Comparison of ENCODE assay signal across 16 cellular contexts in genomic region chr2:197555467-197555866, GRCh38. TPM values are rescaled to one million over a fixed set of nuclear protein-coding genes. Genes with fewer than 3 reads are reported as not detected.
DNase-seq lines count a peak whose midpoint lies in the region; ATAC-seq, FAIRE-seq and TF ChIP-seq lines count a peak whose summit lies in the region.
"Had no signal": no experiment of that assay in that cellular context is flagged by ENCODE, and none has a peak within 500 bp of the region (broad histone marks: within the 10 kb centered on the region; RNA-seq: fewer than 3 reads in every experiment).

No MANE protein-coding gene starts in this region.

- intact Hi-C loops in IMR-90 (cut with micrococcal nuclease): no loop called here
- intact Hi-C loops in K562 (cut with micrococcal nuclease): no loop called here

- FAIRE-seq in K562 (lab: Jason Lieb, UNC): no peak
- FAIRE-seq: H54 had no signal

- H3K9me3 Mint-ChIP-seq in stimulated activated effector memory CD8-positive, alpha-beta T cell treated with anti-CD3 and anti-CD28 coated beads, Interleukin-12 subunit alpha, Interleukin-12 subunit beta, amount 100 ng/mL, for 72 hours: no peaks in the 10 kb centered on the region

- H3K4ac ChIP-seq in IMR-90 (ENCODE audit: low read depth, low read length): no peak overlapping the region

- BruUV-seq in IMR-90 (replicated peaks; lab: Mats Ljungman, UMichigan) (no TSS peak), K562 (replicated peaks; lab: Mats Ljungman, UMichigan) (no TSS peak)

- H3K4me3 ChIP-seq in IMR-90 (ENCODE audit: insufficient read depth, low read depth, low read length) (no peak overlapping the region), K562 (no peak overlapping the region)

- H3K18ac ChIP-seq in IMR-90 (ENCODE audit: low read depth, low read length): no peak overlapping the region

- TF ChIP-seq POLR2A in IMR-90 (IDR thresholded peaks at IDR 0.05; ENCODE audit: low read depth, low read length): no peak
- TF ChIP-seq POLR2A in K562 (conservative IDR thresholded peaks at IDR 0.05): no peak

- H3K36me3 ChIP-seq in IMR-90 (ENCODE audit: control insufficient read depth, insufficient read depth, low read length) (peaks cover 19% of the 10 kb centered on the region), K562 (ENCODE audit: control insufficient read depth, insufficient read depth, low read length) (peaks cover 18% of the 10 kb centered on the region; the same call in 2 of the 3 replicates)

- TF ChIP-seq CTCF in IMR-90 (conservative IDR thresholded peaks at IDR 0.05; ENCODE audit: low read depth, low read length): no peak
- no peak for TF ChIP-seq CTCF in K562 (IDR thresholded peaks at IDR 0.05 in 2 of 3, conservative IDR thresholded peaks at IDR 0.05 in 1 of 3; ENCODE audit: insufficient read depth in 2 of 3, low read depth in 1 of 3, low read length in 3 of 3)

- H3K4me1 Mint-ChIP-seq in stimulated activated effector memory CD8-positive, alpha-beta T cell treated with anti-CD3 and anti-CD28 coated beads, Interleukin-12 subunit alpha, Interleukin-12 subunit beta, amount 100 ng/mL, for 72 hours: no peaks in the 10 kb centered on the region

- H3K56ac ChIP-seq in IMR-90 (ENCODE audit: extremely low read depth, insufficient read depth, low read length): no peak overlapping the region

- H3K4me3 Mint-ChIP-seq in stimulated activated effector memory CD8-positive, alpha-beta T cell treated with anti-CD3 and anti-CD28 coated beads, Interleukin-12 subunit alpha, Interleukin-12 subunit beta, amount 100 ng/mL, for 72 hours: no peak overlapping the region

- POLR2A ChIA-PET in IMR-90 (lab: Charles Lee; ENCODE audit: unreplicated experiment): interaction anchor here (0.7 kb wide), 1 partner anchor 16 kb away, joined by 3 read pairs; no protein-coding TSS in a partner anchor
- POLR2A ChIA-PET in K562 (lab: Yijun Ruan, JAX): no interaction called here

- no peak overlapping the region for H2BK20ac ChIP-seq in IMR-90 (ENCODE audit: low read depth, low read length)

- dilution Hi-C loops in IMR-90 (cut with HindIII; ENCODE audit: low sequenced_read_pairs, unreplicated experiment): no loop called here

- no peak overlapping the region for H2AFZ ChIP-seq in IMR-90 (replicated peaks; ENCODE audit: low read length, poor library complexity)
- no peak overlapping the region for H2AFZ ChIP-seq in K562 (ENCODE audit: low read depth, low read length)

- no peak for TF ChIP-seq EP300 in K562 (IDR thresholded peaks at IDR 0.05; ENCODE audit: low read length)

- no peak overlapping the region for H4K8ac ChIP-seq in IMR-90 (ENCODE audit: low read depth in 2 of 2, low read length in 2 of 2)

- DNase-seq in IMR-90 (no peak), K562 (ENCODE audit: extremely low read depth in 1 of 4, low spot score in 3 of 4) (no peak), DMS114 treated with DMSO at 0.1 percent for 48 hours (lab: John Stamatoyannopoulos, UW; ENCODE audit: unreplicated experiment) (no peak), NCI-H146 treated with DMSO at 0.1 percent for 48 hours (lab: John Stamatoyannopoulos, UW; ENCODE audit: unreplicated experiment) (no peak)
- DNase-seq in stimulated activated effector memory CD8-positive, alpha-beta T cell treated with anti-CD3 and anti-CD28 coated beads, Interleukin-12 subunit alpha, Interleukin-12 subunit beta, amount 100 ng/mL, for 72 hours (ENCODE audit: low spot score in 2 of 2): no peak
- DNase-seq: ACHN, C1 segment of cervical spinal cord, DMS79 treated with DMSO at 0.1 percent for 48 hours, KG1, MV-4-11, NCI-H187 treated with DMSO at 0.1 percent for 48 hours, NCI-H226, NCI-H524, SHP77 treated with DMSO at 0.1 percent for 48 hours had no signal

- no peak overlapping the region for H3K27ac ChIP-seq in IMR-90 (ENCODE audit: insufficient read depth, low read length)
- H3K27ac ChIP-seq in K562 (ENCODE audit: extremely low read depth, low read depth, low read length): no peak overlapping the region

- H3K23ac ChIP-seq in IMR-90 (ENCODE audit: low read depth, low read length): no peak overlapping the region

- no peak for TF ChIP-seq RAD21 in IMR-90 (IDR thresholded peaks at IDR 0.05; ENCODE audit: low read length)
- no peak for TF ChIP-seq RAD21 in K562 (CRISPR knock-in tag; conservative IDR thresholded peaks at IDR 0.05 in 1 of 2, IDR thresholded peaks at IDR 0.05 in 1 of 2)

- H2AK9ac ChIP-seq in IMR-90 (replicated peaks; ENCODE audit: low read depth, low read length, poor library complexity): no peak overlapping the region

- H3K79me2 ChIP-seq in K562 (ENCODE audit: control insufficient read depth, insufficient read depth, low read length): no peaks in the 10 kb centered on the region

- H3K79me1 ChIP-seq in IMR-90 (ENCODE audit: low read depth in 1 of 2, low read length in 2 of 2): peaks cover 3% of the 10 kb centered on the region in 2 experiments; a peak in 2 of 4 replicates

- H3K9me3 ChIP-seq in IMR-90 (ENCODE audit: control insufficient read depth, insufficient read depth, low read length) (no peaks in the 10 kb centered on the region), K562 (replicated peaks; ENCODE audit: control insufficient read depth, insufficient read depth, low read depth, low read length) (no peaks in the 10 kb centered on the region)

- in situ Hi-C loops in IMR-90 (cut with MboI; ENCODE audit: low sequenced_read_pairs): no loop called here
- in situ Hi-C loops in K562 (cut with MboI): no loop called here

- no peaks in the 10 kb centered on the region; the same call in 1 of the 2 replicates for H4K20me1 ChIP-seq in IMR-90 (ENCODE audit: insufficient read depth, low read length)
- H4K20me1 ChIP-seq in K562 (replicated peaks; ENCODE audit: control insufficient read depth, insufficient read depth, low read length): no peaks in the 10 kb centered on the region

- ATAC-seq in IMR-90 (ENCODE audit: low read depth) (no peak), K562 (no peak)
- no peak for ATAC-seq in stimulated activated effector memory CD8-positive, alpha-beta T cell treated with anti-CD3 and anti-CD28 coated beads, Interleukin-12 subunit alpha, Interleukin-12 subunit beta, amount 100 ng/mL, for 72 hours
- ATAC-seq: SK-N-SH treated with all-trans-retinoic acid at 6 μM for 48 hours had no signal

- no peak overlapping the region for H2AK5ac ChIP-seq in IMR-90 (ENCODE audit: low read depth, low read length)

- H3K14ac ChIP-seq in IMR-90 (replicated peaks; ENCODE audit: low read depth, low read length): no peak overlapping the region

- H3K27me3 ChIP-seq in IMR-90 (ENCODE audit: control insufficient read depth, insufficient read depth, low read length): no peaks in the 10 kb centered on the region
- no peaks in the 10 kb centered on the region for H3K27me3 ChIP-seq in K562 (ENCODE audit: control insufficient read depth in 2 of 2, insufficient read depth in 2 of 2, low read length in 2 of 2)

- H3K9me1 ChIP-seq in IMR-90 (ENCODE audit: insufficient read depth, low read length) (peaks cover 2% of the 10 kb centered on the region; the same call in 1 of the 2 replicates), K562 (ENCODE audit: control insufficient read depth, insufficient read depth, low read length) (no peaks in the 10 kb centered on the region)

- H2BK15ac ChIP-seq in IMR-90 (ENCODE audit: low read depth, low read length): no peak overlapping the region

- no peak overlapping the region for H3K9ac ChIP-seq in IMR-90 (ENCODE audit: low read depth, low read length)
- no peak overlapping the region for H3K9ac ChIP-seq in K562 (ENCODE audit: insufficient read depth in 1 of 2, low read depth in 2 of 2, low read length in 2 of 2)

- H3K4me1 ChIP-seq in IMR-90 (ENCODE audit: control insufficient read depth, insufficient read depth, low read length) (no peaks in the 10 kb centered on the region), K562 (replicated peaks in 1 of 2; ENCODE audit: control insufficient read depth in 2 of 2, insufficient read depth in 2 of 2, low read length in 2 of 2) (no peaks in the 10 kb centered on the region)

- H3K36me3 Mint-ChIP-seq in stimulated activated effector memory CD8-positive, alpha-beta T cell treated with anti-CD3 and anti-CD28 coated beads, Interleukin-12 subunit alpha, Interleukin-12 subunit beta, amount 100 ng/mL, for 72 hours: peaks cover 75% of the 10 kb centered on the region

- H2BK5ac ChIP-seq in IMR-90 (ENCODE audit: low read depth, low read length, poor library complexity, severe bottlenecking): no peak overlapping the region

- no peak overlapping the region for H2BK120ac ChIP-seq in IMR-90 (ENCODE audit: low read depth, low read length)

- H3K27ac Mint-ChIP-seq in stimulated activated effector memory CD8-positive, alpha-beta T cell treated with anti-CD3 and anti-CD28 coated beads, Interleukin-12 subunit alpha, Interleukin-12 subunit beta, amount 100 ng/mL, for 72 hours: peak overlapping the region; percentile 63

- CTCF ChIA-PET in IMR-90 (lab: Yijun Ruan, JAX) (no interaction called here), K562 (lab: Yijun Ruan, JAX; ENCODE audit: low intra/inter-chr PET ratio) (no interaction called here)

- H3K4me2 ChIP-seq in IMR-90 (ENCODE audit: low read depth, low read length): no peak overlapping the region
- H3K4me2 ChIP-seq in K562 (ENCODE audit: insufficient read depth, low read length): no peak overlapping the region

- no peak overlapping the region for H4K5ac ChIP-seq in IMR-90 (ENCODE audit: low read depth, low read length)

- H4K91ac ChIP-seq in IMR-90 (ENCODE audit: insufficient read depth, low read depth, low read length): no peak overlapping the region

RNA-seq across cellular contexts. Expression of gene MOB4, which starts 39.6 kb away (rescaled TPM):
- total RNA-seq in IMR-90 (2012; rRNA removed) (34.8 and 69.4 TPM in 2 replicates), K562 (2014; rRNA removed) (12.2 and 13.5 TPM in 2 replicates), K562 (2014; rRNA removed; fragmentation: Illumina TruSeq; extraction: Trizol) (27.7 and 31.3 TPM in 2 replicates), K562 (2015; rRNA removed; fragmentation: Illumina TruSeq; extraction: Trizol) (18.1 and 21.0 TPM in 2 replicates), K562 (2021) (13.8 and 16.8 TPM in 2 replicates)
- polyA plus RNA-seq in IMR-90 (2012; rRNA removed) (29.3 and 36.0 TPM in 2 replicates), K562 (2011; rRNA removed) (15.3 and 25.6 TPM in 2 replicates), K562 (2014; fragmentation: Illumina TruSeq; extraction: Trizol) (17.4 and 17.7 TPM in 2 replicates), K562 (2014; fragmentation: Nextera tagmentation; extraction: Ambion mirVana) (10 to 100 TPM; 29.6 to 30.8 TPM), K562 (2014; rRNA removed) (20.4 and 22.2 TPM in 2 replicates)
- 5.9 and 7.6 TPM in 2 replicates for polyA plus RNA-seq in IMR-90 (2012; cell fraction: cytosol; rRNA removed)
- 1.5 and 8.2 TPM in 2 replicates for polyA plus RNA-seq in IMR-90 (2012; cell fraction: nucleus; rRNA removed; ENCODE audit: low replicate concordance)
- 5.9 and 15.8 TPM in 2 replicates for total RNA-seq in K562 (2011; cell fraction: chromatin; rRNA removed; ENCODE audit: low replicate concordance)
- total RNA-seq in K562 (2011; cell fraction: nucleolus; rRNA removed): 3.4 and 3.8 TPM in 2 replicates
- 8.1 and 16.6 TPM in 2 replicates for total RNA-seq in K562 (2011; cell fraction: nucleoplasm; rRNA removed)
- polyA plus RNA-seq in K562 (2011; cell fraction: cytosol; rRNA removed): 4.9 and 10.9 TPM in 2 replicates
- polyA plus RNA-seq in K562 (2011; cell fraction: nucleus; rRNA removed): 2.2 and 3.5 TPM in 2 replicates
- 22.2 and 27.7 TPM in 2 replicates for polyA plus RNA-seq in K562 (2012)
- 23.7 and 28.7 TPM in 2 replicates for polyA minus RNA-seq in K562 (2011; rRNA and poly(A)+ RNA removed)
- 3.3 and 6.0 TPM in 2 replicates for polyA minus RNA-seq in K562 (2011; cell fraction: cytosol; rRNA and poly(A)+ RNA removed)
- polyA minus RNA-seq in K562 (2011; cell fraction: nucleus; rRNA and poly(A)+ RNA removed): 4.4 and 5.3 TPM in 2 replicates

RNA-seq across cellular contexts. Expression of gene HSPE1, which starts 55.3 kb away (rescaled TPM):
- total RNA-seq in IMR-90 (2012; rRNA removed) (13.3 and 60.3 TPM in 2 replicates), K562 (2014; rRNA removed) (395 and 427 TPM in 2 replicates), K562 (2014; rRNA removed; fragmentation: Illumina TruSeq; extraction: Trizol) (649 and 664 TPM in 2 replicates), K562 (2015; rRNA removed; fragmentation: Illumina TruSeq; extraction: Trizol) (576 and 612 TPM in 2 replicates), K562 (2021) (223 and 261 TPM in 2 replicates)
- polyA plus RNA-seq in IMR-90 (2012; rRNA removed) (93.6 and 106 TPM in 2 replicates), K562 (2011; rRNA removed) (267 and 371 TPM in 2 replicates), K562 (2014; fragmentation: Illumina TruSeq; extraction: Trizol) (574 and 695 TPM in 2 replicates), K562 (2014; fragmentation: Nextera tagmentation; extraction: Ambion mirVana) (1,000 to 10,000 TPM in 1 of 2 experiments, 100 to 1,000 TPM in 1; 880 to 1,007 TPM), K562 (2014; rRNA removed) (843 and 986 TPM in 2 replicates)
- polyA plus RNA-seq in IMR-90 (2012; cell fraction: cytosol; rRNA removed): 15.7 and 19.2 TPM in 2 replicates
- 9.3 and 26.8 TPM in 2 replicates for polyA plus RNA-seq in IMR-90 (2012; cell fraction: nucleus; rRNA removed; ENCODE audit: low replicate concordance)
- 32.0 and 68.8 TPM in 2 replicates for total RNA-seq in K562 (2011; cell fraction: chromatin; rRNA removed; ENCODE audit: low replicate concordance)
- total RNA-seq in K562 (2011; cell fraction: nucleolus; rRNA removed): 34.5 and 38.0 TPM in 2 replicates
- 51.1 and 56.8 TPM in 2 replicates for total RNA-seq in K562 (2011; cell fraction: nucleoplasm; rRNA removed)
- 41.1 and 116 TPM in 2 replicates for polyA plus RNA-seq in K562 (2011; cell fraction: cytosol; rRNA removed)
- polyA plus RNA-seq in K562 (2011; cell fraction: nucleus; rRNA removed): 31.9 and 45.6 TPM in 2 replicates
- polyA plus RNA-seq in K562 (2012): 140 and 1,187 TPM in 2 replicates
- polyA minus RNA-seq in K562 (2011; rRNA and poly(A)+ RNA removed): 192 and 215 TPM in 2 replicates
- 29.0 and 38.2 TPM in 2 replicates for polyA minus RNA-seq in K562 (2011; cell fraction: cytosol; rRNA and poly(A)+ RNA removed)
- 30.8 and 50.2 TPM in 2 replicates for polyA minus RNA-seq in K562 (2011; cell fraction: nucleus; rRNA and poly(A)+ RNA removed)

RNA-seq across cellular contexts. Expression of gene HSPD1, which starts 55.8 kb away (rescaled TPM):
- total RNA-seq in IMR-90 (2012; rRNA removed) (171 and 374 TPM in 2 replicates), K562 (2014; rRNA removed) (398 and 400 TPM in 2 replicates), K562 (2014; rRNA removed; fragmentation: Illumina TruSeq; extraction: Trizol) (816 and 890 TPM in 2 replicates), K562 (2015; rRNA removed; fragmentation: Illumina TruSeq; extraction: Trizol) (663 and 710 TPM in 2 replicates), K562 (2021) (561 and 583 TPM in 2 replicates)
- polyA plus RNA-seq in IMR-90 (2012; rRNA removed) (147 and 171 TPM in 2 replicates), K562 (2011; rRNA removed) (411 and 575 TPM in 2 replicates), K562 (2014; fragmentation: Illumina TruSeq; extraction: Trizol) (654 and 736 TPM in 2 replicates), K562 (2014; fragmentation: Nextera tagmentation; extraction: Ambion mirVana) (1,000 to 10,000 TPM in 1 of 2 experiments, 100 to 1,000 TPM in 1; 622 to 1,014 TPM), K562 (2014; rRNA removed) (508 and 510 TPM in 2 replicates)
- polyA plus RNA-seq in IMR-90 (2012; cell fraction: cytosol; rRNA removed): 45.0 and 57.1 TPM in 2 replicates
- polyA plus RNA-seq in IMR-90 (2012; cell fraction: nucleus; rRNA removed; ENCODE audit: low replicate concordance): 32.5 and 93.3 TPM in 2 replicates
- total RNA-seq in K562 (2011; cell fraction: chromatin; rRNA removed; ENCODE audit: low replicate concordance): 178 and 396 TPM in 2 replicates
- total RNA-seq in K562 (2011; cell fraction: nucleolus; rRNA removed): 123 and 133 TPM in 2 replicates
- total RNA-seq in K562 (2011; cell fraction: nucleoplasm; rRNA removed): 166 and 176 TPM in 2 replicates
- 100 and 172 TPM in 2 replicates for polyA plus RNA-seq in K562 (2011; cell fraction: cytosol; rRNA removed)
- polyA plus RNA-seq in K562 (2011; cell fraction: nucleus; rRNA removed): 163 and 169 TPM in 2 replicates
- polyA plus RNA-seq in K562 (2012): 361 and 520 TPM in 2 replicates
- 835 and 848 TPM in 2 replicates for polyA minus RNA-seq in K562 (2011; rRNA and poly(A)+ RNA removed)
- polyA minus RNA-seq in K562 (2011; cell fraction: cytosol; rRNA and poly(A)+ RNA removed): 305 and 355 TPM in 2 replicates
- 151 and 279 TPM in 2 replicates for polyA minus RNA-seq in K562 (2011; cell fraction: nucleus; rRNA and poly(A)+ RNA removed)
